Comparison of ENCODE assay signal across 8 cellular contexts in the genomic region with DNA sequence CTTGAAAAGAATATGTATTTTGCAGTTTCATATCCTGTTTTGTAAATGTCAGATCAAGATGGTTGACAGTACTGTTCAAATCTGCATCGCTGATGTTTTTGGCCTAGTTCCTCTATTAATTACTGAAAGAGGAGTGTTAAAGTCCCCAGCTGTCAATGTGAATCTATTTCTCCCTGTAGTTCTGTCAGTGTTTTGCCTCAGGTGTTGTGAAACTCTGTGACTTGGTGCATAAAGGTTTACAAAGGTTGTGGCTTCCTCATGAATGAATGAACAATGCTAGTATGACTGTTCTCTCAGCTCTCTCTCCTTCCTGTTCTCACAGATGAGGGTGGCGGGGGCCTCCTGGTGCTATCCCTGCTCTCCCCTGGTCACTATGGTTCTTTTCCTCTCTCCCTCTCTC.
DNase-seq lines count a peak whose midpoint lies in the region; ATAC-seq and TF ChIP-seq lines count a peak whose summit lies in the region.

No MANE protein-coding gene starts in this region.

- no peaks in the 10 kb centered on the region for H3K9me3 Mint-ChIP-seq in activated naive CD8-positive, alpha-beta T cell treated with anti-CD3 and anti-CD28 coated beads, Interleukin-2, amount 50 U/mL, for 24 hours

- TF ChIP-seq CTCF in DOHH2 (IDR thresholded peaks at IDR 0.05; ENCODE audit: low read depth, low read length, poor library complexity, severe bottlenecking): no peak
- no peak for TF ChIP-seq CTCF in GM20000 (IDR thresholded peaks at IDR 0.05; ENCODE audit: extremely low read depth, missing control alignments)

- H3K27ac Mint-ChIP-seq in activated naive CD8-positive, alpha-beta T cell treated with anti-CD3 and anti-CD28 coated beads, Interleukin-2, amount 50 U/mL, for 24 hours: peak overlapping the region; percentile 80

- peak; percentile 98 for ATAC-seq in HG03457 (IDR thresholded peaks at IDR 0.05; ENCODE audit: unreplicated experiment)
- ATAC-seq in activated naive CD8-positive, alpha-beta T cell treated with anti-CD3 and anti-CD28 coated beads, Interleukin-2, amount 50 U/mL, for 24 hours: peak; percentile 99

- no peaks in the 10 kb centered on the region for H3F3A ChIP-seq in DOHH2 (ENCODE audit: control insufficient read depth, insufficient read depth)

- no peak overlapping the region for H3K4me3 Mint-ChIP-seq in activated naive CD8-positive, alpha-beta T cell treated with anti-CD3 and anti-CD28 coated beads, Interleukin-2, amount 50 U/mL, for 24 hours

- H3K36me3 ChIP-seq in DOHH2 (ENCODE audit: control insufficient read depth, low read length) (peaks cover 77% of the 10 kb centered on the region), SJCRH30 (peaks cover 26% of the 10 kb centered on the region)

- peak; percentile 56 for DNase-seq in GM20000 (ENCODE audit: low spot score)
- peak; percentile 34 for DNase-seq in activated naive CD8-positive, alpha-beta T cell treated with anti-CD3 and anti-CD28 coated beads, Interleukin-2, amount 50 U/mL, for 24 hours
- DNase-seq in UCSD-AML1 (lab: John Stamatoyannopoulos, UW; ENCODE audit: unreplicated experiment): no peak
- DNase-seq in SJCRH30: no peak
- DNase-seq in cerebellar cortex (ENCODE audit: low spot score): no peak
- DNase-seq in NCI-H748 treated with DMSO at 0.1 percent for 48 hours (lab: John Stamatoyannopoulos, UW): no peak

- H3K4me2 ChIP-seq in DOHH2 (ENCODE audit: low read length): no peak overlapping the region

- H3K4me1 ChIP-seq in DOHH2 (ENCODE audit: control insufficient read depth, low read length): peaks cover 11% of the 10 kb centered on the region
- H3K4me1 ChIP-seq in SJCRH30: no peaks in the 10 kb centered on the region

- H3K9me3 ChIP-seq in DOHH2 (ENCODE audit: control insufficient read depth, insufficient read depth, low read length) (no peaks in the 10 kb centered on the region), SJCRH30 (replicated peaks) (no peaks in the 10 kb centered on the region)

- no peaks in the 10 kb centered on the region for H3K27me3 ChIP-seq in DOHH2 (ENCODE audit: control insufficient read depth, low read length)
- no peaks in the 10 kb centered on the region for H3K27me3 ChIP-seq in SJCRH30

- no peaks in the 10 kb centered on the region for H4K20me1 ChIP-seq in DOHH2 (ENCODE audit: control insufficient read depth, insufficient read depth, low read depth, low read length)

- H3K4me3 ChIP-seq in DOHH2 (ENCODE audit: low read length) (no peak overlapping the region), SJCRH30 (no peak overlapping the region)

- peaks cover 22% of the 10 kb centered on the region for H3K4me1 Mint-ChIP-seq in activated naive CD8-positive, alpha-beta T cell treated with anti-CD3 and anti-CD28 coated beads, Interleukin-2, amount 50 U/mL, for 24 hours

- H3K27me3 Mint-ChIP-seq in activated naive CD8-positive, alpha-beta T cell treated with anti-CD3 and anti-CD28 coated beads, Interleukin-2, amount 50 U/mL, for 24 hours: no peaks in the 10 kb centered on the region

- no peaks in the 10 kb centered on the region for H3K9me2 ChIP-seq in DOHH2 (replicated peaks; ENCODE audit: control insufficient read depth, low read length)

- H3K79me2 ChIP-seq in DOHH2 (ENCODE audit: control insufficient read depth, low read length): no peaks in the 10 kb centered on the region

- peak overlapping the region; percentile 19; the same call in 1 of the 2 replicates for H3K27ac ChIP-seq in DOHH2 (ENCODE audit: low read depth, low read length)
- no peak overlapping the region for H3K27ac ChIP-seq in SJCRH30

- H3K36me3 Mint-ChIP-seq in activated naive CD8-positive, alpha-beta T cell treated with anti-CD3 and anti-CD28 coated beads, Interleukin-2, amount 50 U/mL, for 24 hours (ENCODE audit: low read depth): peaks cover 63% of the 10 kb centered on the region

Comparison
In these comparisons a context has a peak if more than half of its experiments do, and no peak if none do; other contexts are left out.
1. DNase-seq: peak in GM20000 (single experiment) and activated naive CD8-positive, alpha-beta T cell treated with anti-CD3 and anti-CD28 coated beads, Interleukin-2, amount 50 U/mL, for 24 hours (single experiment); none in UCSD-AML1 (single experiment), SJCRH30 (0 of 2), cerebellar cortex (single experiment) and NCI-H748 treated with DMSO at 0.1 percent for 48 hours (single experiment).